Comparison of ENCODE assay signal across 20 cellular contexts in genomic region chr6:68915591-68915990, GRCh38.
"Had no signal": no experiment of that assay in that cellular context is flagged by ENCODE, and none has a peak within 500 bp of the region (broad histone marks: within the 10 kb centered on the region; RNA-seq: fewer than 3 reads in every experiment).

No MANE protein-coding gene starts in this region.

- DNase-seq: cortex of kidney; effector memory CD8-positive, alpha-beta T cell; erythroblast; esophagus squamous epithelium; foreskin melanocyte; glutamatergic neuron; heart right ventricle; hippocampal formation; immature natural killer cell; islet precursor cell; mesenchymal stem cell; mucosa of descending colon; naive B cell; stimulated activated CD4-positive, alpha-beta T cell treated with anti-CD3 and anti-CD28 coated beads, Interleukin-12 subunit alpha, Interleukin-12 subunit beta, amount 100 ng/mL, for 4 hours; stimulated activated CD4-positive, alpha-beta T cell treated with anti-CD3 and anti-CD28 coated beads, Interleukin-2, amount 100 ng/mL, for 24 hours; stimulated activated CD4-positive, alpha-beta T cell treated with anti-CD3 and anti-CD28 coated beads, Interleukin-4, amount 100 ng/mL, for 24 hours; stimulated activated naive CD4-positive, alpha-beta T cell treated with Interleukin-2 at 50 U/mL for 16 hours; stomach; thyroid gland; trophoblast cell had no signal
